Comparison of ENCODE assay signal across 7 cellular contexts in the genomic region with DNA sequence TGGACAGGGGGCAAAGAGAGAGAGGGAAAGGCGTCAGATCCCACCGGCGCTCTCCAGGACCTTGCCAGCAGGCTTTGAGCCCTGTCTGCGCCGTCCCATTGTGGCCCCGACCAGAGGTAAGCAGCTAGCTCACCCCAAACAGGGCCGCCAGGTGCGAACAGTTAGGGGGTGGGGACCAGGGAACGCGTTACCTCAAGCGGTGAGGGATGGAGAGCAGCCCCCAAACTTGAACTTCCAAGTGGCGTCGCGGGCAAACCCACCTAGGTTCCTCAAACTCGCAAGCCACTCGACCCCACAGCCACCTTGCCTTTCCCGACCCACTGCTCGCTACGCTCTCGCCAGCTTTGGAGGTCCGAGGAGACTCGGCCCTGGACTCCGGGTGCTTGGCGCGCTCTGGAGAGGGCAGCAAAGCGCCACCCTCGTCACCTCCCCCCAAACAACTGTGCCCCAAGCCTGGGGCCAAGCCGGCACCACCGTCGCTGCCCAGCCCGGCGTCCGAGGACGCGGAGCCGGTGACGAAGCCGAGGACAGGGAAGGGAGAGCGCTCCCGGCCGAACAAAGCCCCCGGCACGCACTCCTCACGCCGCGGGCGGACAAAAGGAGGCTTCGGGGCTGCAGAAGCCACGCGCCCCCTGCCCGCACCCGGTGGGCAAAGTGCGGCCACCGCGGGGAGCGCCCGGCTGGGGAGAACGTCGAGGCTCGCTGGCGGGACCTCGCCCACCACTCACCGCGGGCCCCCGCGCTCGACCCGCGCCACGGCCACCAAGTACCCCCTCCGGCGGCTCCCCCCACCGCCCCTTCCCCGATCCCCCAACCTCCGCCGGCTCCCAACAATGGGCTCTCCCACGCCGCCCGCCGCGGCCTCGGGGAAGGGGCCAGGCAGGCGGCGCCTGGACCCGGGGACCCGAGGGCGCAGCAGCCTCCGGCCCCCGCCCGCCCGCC. TPM values are rescaled to one million over a fixed set of nuclear protein-coding genes. Genes with fewer than 3 reads are reported as not detected.
DNase-seq lines count a peak whose midpoint lies in the region; ATAC-seq and TF ChIP-seq lines count a peak whose summit lies in the region.

No MANE protein-coding gene starts in this region.

- peaks cover 78% of the 10 kb centered on the region for H3K4me1 Mint-ChIP-seq in stimulated activated effector memory CD8-positive, alpha-beta T cell treated with anti-CD3 and anti-CD28 coated beads, Interleukin-12 subunit alpha, Interleukin-12 subunit beta, amount 100 ng/mL, for 72 hours

- H3K4me3 Mint-ChIP-seq in stimulated activated effector memory CD8-positive, alpha-beta T cell treated with anti-CD3 and anti-CD28 coated beads, Interleukin-12 subunit alpha, Interleukin-12 subunit beta, amount 100 ng/mL, for 72 hours: peak overlapping the region; percentile 85

- peak; percentile 23 for TF ChIP-seq CTCF in GM10266 (IDR thresholded peaks at IDR 0.05; ENCODE audit: control insufficient read depth, insufficient read depth, low read depth, missing control alignments)

- H3K27ac Mint-ChIP-seq in stimulated activated effector memory CD8-positive, alpha-beta T cell treated with anti-CD3 and anti-CD28 coated beads, Interleukin-12 subunit alpha, Interleukin-12 subunit beta, amount 100 ng/mL, for 72 hours: peak overlapping the region; percentile 72

- H3K36me3 Mint-ChIP-seq in stimulated activated effector memory CD8-positive, alpha-beta T cell treated with anti-CD3 and anti-CD28 coated beads, Interleukin-12 subunit alpha, Interleukin-12 subunit beta, amount 100 ng/mL, for 72 hours: peaks cover 52% of the 10 kb centered on the region

- DNase-seq in GM10266 (ENCODE audit: extremely low spot score): no peak
- peak; percentile 50 for DNase-seq in M059J (ENCODE audit: low read depth)
- peak; percentile 55 for DNase-seq in astrocyte of the hippocampus (ENCODE audit: low read depth, low spot score)
- peak; percentile 66 for DNase-seq in islet precursor cell
- DNase-seq in stimulated activated effector memory CD8-positive, alpha-beta T cell treated with anti-CD3 and anti-CD28 coated beads, Interleukin-12 subunit alpha, Interleukin-12 subunit beta, amount 100 ng/mL, for 72 hours (ENCODE audit: low spot score in 2 of 2): peak; percentile 17 to 63
- DNase-seq in NCI-H2029 treated with DMSO at 0.1 percent for 48 hours (lab: John Stamatoyannopoulos, UW): no peak
- no peak for DNase-seq in COLO829 (ENCODE audit: low spot score)

- ATAC-seq in stimulated activated effector memory CD8-positive, alpha-beta T cell treated with anti-CD3 and anti-CD28 coated beads, Interleukin-12 subunit alpha, Interleukin-12 subunit beta, amount 100 ng/mL, for 72 hours: no peak

- no peaks in the 10 kb centered on the region for H3K9me3 Mint-ChIP-seq in stimulated activated effector memory CD8-positive, alpha-beta T cell treated with anti-CD3 and anti-CD28 coated beads, Interleukin-12 subunit alpha, Interleukin-12 subunit beta, amount 100 ng/mL, for 72 hours

RNA-seq across cellular contexts. Expression of a gene that starts 1.0 kb away (rescaled TPM):
- total RNA-seq in M059J (2014; rRNA removed; shearing (Covaris generic)): 11.7 and 18.8 TPM in 2 replicates

Comparison
In these comparisons a context has a peak if more than half of its experiments do, and no peak if none do; other contexts are left out.
1. DNase-seq: peak in M059J (single experiment), astrocyte of the hippocampus (single experiment), islet precursor cell (single experiment) and stimulated activated effector memory CD8-positive, alpha-beta T cell treated with anti-CD3 and anti-CD28 coated beads, Interleukin-12 subunit alpha, Interleukin-12 subunit beta, amount 100 ng/mL, for 72 hours (2 of 2); none in GM10266 (single experiment), NCI-H2029 treated with DMSO at 0.1 percent for 48 hours (single experiment) and COLO829 (single experiment).